ENCODE assay signal across 1 cellular context in the genomic region with DNA sequence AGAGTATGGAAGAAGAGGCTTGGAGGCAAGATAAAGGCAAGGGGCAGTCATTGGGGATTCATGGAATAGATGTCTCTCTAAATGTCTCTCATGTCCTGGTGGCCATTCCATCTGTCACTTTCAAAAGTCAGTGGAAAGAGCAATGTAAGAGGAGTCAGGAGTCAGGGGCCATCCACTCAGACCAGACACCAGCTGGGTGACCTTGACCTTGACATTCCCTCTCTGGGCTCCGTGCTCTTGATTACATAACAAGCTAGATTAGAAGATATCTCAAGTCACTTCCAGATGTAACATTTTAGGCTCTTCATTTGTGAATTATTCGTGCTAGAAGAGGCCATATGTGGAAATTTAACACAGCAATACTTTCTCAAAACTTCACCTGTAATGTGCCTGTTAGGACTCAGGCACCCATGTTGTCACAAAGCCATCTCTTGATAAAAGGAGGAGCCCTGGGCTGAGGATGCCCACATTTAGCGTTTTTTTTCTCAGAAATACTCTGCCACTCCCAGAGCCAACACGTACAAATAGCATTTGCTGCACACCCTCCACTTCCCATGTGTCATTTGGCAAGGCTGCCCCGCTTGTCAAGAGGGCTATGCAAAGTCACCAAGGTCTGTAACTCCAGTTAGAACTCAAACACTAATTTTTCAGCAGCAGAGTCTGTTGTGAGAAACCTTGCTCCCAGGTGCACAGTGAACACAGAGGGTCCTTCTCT.
TF ChIP-seq lines count a peak whose summit lies in the region.

No MANE protein-coding gene starts in this region.

TF ChIP-seq in SK-N-SH treated with all-trans-retinoic acid at 6 μM for 48 hours, 23 proteins besides CTCF, POLR2A, EP300 and RAD21 (continued from another document):
- TF ChIP-seq ZNF70 (CRISPR knock-in tag; IDR thresholded peaks at IDR 0.05) (no peak), ARNTL (CRISPR knock-in tag; IDR thresholded peaks at IDR 0.05; ENCODE audit: borderline replicate concordance, low read depth) (no peak), TCF4 (CRISPR knock-in tag; IDR thresholded peaks at IDR 0.05; ENCODE audit: borderline replicate concordance) (no peak), ESRRG (CRISPR knock-in tag; IDR thresholded peaks at IDR 0.05) (no peak), CSDC2 (CRISPR knock-in tag; IDR thresholded peaks at IDR 0.05) (no peak), ISL1 (CRISPR knock-in tag; IDR thresholded peaks at IDR 0.05) (no peak), PPARA (CRISPR knock-in tag; IDR thresholded peaks at IDR 0.05; ENCODE audit: borderline replicate concordance) (no peak), RARB (CRISPR knock-in tag; IDR thresholded peaks at IDR 0.05) (no peak), GLIS3 (CRISPR knock-in tag; IDR thresholded peaks at IDR 0.05) (no peak)
- TF ChIP-seq, protein P1, sequence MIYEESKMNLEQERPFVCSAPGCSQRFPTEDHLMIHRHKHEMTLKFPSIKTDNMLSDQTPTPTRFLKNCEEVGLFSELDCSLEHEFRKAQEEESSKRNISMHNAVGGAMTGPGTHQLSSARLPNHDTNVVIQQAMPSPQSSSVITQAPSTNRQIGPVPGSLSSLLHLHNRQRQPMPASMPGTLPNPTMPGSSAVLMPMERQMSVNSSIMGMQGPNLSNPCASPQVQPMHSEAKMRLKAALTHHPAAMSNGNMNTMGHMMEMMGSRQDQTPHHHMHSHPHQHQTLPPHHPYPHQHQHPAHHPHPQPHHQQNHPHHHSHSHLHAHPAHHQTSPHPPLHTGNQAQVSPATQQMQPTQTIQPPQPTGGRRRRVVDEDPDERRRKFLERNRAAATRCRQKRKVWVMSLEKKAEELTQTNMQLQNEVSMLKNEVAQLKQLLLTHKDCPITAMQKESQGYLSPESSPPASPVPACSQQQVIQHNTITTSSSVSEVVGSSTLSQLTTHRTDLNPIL (CRISPR knock-in tag; IDR thresholded peaks at IDR 0.05; ENCODE audit: low read depth), result no peak
- TF ChIP-seq, protein P2, sequence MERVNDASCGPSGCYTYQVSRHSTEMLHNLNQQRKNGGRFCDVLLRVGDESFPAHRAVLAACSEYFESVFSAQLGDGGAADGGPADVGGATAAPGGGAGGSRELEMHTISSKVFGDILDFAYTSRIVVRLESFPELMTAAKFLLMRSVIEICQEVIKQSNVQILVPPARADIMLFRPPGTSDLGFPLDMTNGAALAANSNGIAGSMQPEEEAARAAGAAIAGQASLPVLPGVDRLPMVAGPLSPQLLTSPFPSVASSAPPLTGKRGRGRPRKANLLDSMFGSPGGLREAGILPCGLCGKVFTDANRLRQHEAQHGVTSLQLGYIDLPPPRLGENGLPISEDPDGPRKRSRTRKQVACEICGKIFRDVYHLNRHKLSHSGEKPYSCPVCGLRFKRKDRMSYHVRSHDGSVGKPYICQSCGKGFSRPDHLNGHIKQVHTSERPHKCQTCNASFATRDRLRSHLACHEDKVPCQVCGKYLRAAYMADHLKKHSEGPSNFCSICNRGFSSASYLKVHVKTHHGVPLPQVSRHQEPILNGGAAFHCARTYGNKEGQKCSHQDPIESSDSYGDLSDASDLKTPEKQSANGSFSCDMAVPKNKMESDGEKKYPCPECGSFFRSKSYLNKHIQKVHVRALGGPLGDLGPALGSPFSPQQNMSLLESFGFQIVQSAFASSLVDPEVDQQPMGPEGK (CRISPR knock-in tag; IDR thresholded peaks at IDR 0.05; ENCODE audit: borderline replicate concordance), result no peak
